8 cellular contexts compared by ENCODE assay signal in genomic region chr14:65462411-65462810, GRCh38. TPM values are rescaled to one million over a fixed set of nuclear protein-coding genes. Genes with fewer than 3 reads are reported as not detected.
DNase-seq lines count a peak whose midpoint lies in the region; ATAC-seq and TF ChIP-seq lines count a peak whose summit lies in the region.

No MANE protein-coding gene starts in this region.

- no TSS peak for BruUV-seq in PC-9 (replicated peaks; lab: Mats Ljungman, UMichigan)

- no peak overlapping the region for H3K4me2 ChIP-seq in PC-9

- H3F3A ChIP-seq in PC-9 (ENCODE audit: insufficient read depth, low read depth): peaks cover 40% of the 10 kb centered on the region

- 57 to 72% methylated on average over 3 of the region's 3 CpGs for WGBS in lower leg skin, 2 donors

- H3K4me3 Mint-ChIP-seq in activated CD4-positive, alpha-beta T cell treated with anti-CD3 and anti-CD28 coated beads, Interleukin-2, amount 10 ng/mL, durations not matched to agents 7 days and 5 days: no peak overlapping the region

- TF ChIP-seq POLR2A in lower leg skin (IDR thresholded peaks at IDR 0.05): no peak

- no peaks in the 10 kb centered on the region for H3K9me2 ChIP-seq in PC-9 (ENCODE audit: insufficient read depth)

- no peaks in the 10 kb centered on the region for H3K9me3 ChIP-seq in PC-9 (ENCODE audit: insufficient read depth, low read depth)

- peaks cover 61% of the 10 kb centered on the region for H3K36me3 Mint-ChIP-seq in activated CD4-positive, alpha-beta T cell treated with anti-CD3 and anti-CD28 coated beads, Interleukin-2, amount 10 ng/mL, durations not matched to agents 7 days and 5 days (ENCODE audit: low read depth)

- no peak overlapping the region for H3K27ac Mint-ChIP-seq in activated CD4-positive, alpha-beta T cell treated with anti-CD3 and anti-CD28 coated beads, Interleukin-2, amount 10 ng/mL, durations not matched to agents 7 days and 5 days

- no peak for TF ChIP-seq CTCF in PC-9 (conservative IDR thresholded peaks at IDR 0.05)
- no peak for TF ChIP-seq CTCF in lower leg skin (IDR thresholded peaks at IDR 0.05)

- H3K79me2 ChIP-seq in PC-9 (ENCODE audit: low read depth): peaks cover 87% of the 10 kb centered on the region

- intact Hi-C loops in PC-9 (cut with micrococcal nuclease; ENCODE audit: unreplicated experiment): no loop called here
- intact Hi-C loops in lower leg skin (cut with DNase I; ENCODE audit: low total_unique reads): no loop called here

- ATAC-seq in GM18868 (IDR thresholded peaks at IDR 0.05; ENCODE audit: unreplicated experiment) (peak; percentile 83), HG02623 (IDR thresholded peaks at IDR 0.05; ENCODE audit: unreplicated experiment) (peak; percentile 68)

- peak overlapping the region; percentile 20 for H3K27ac ChIP-seq in PC-9

- H3K27me3 ChIP-seq in PC-9 (ENCODE audit: insufficient read depth, low read depth): no peaks in the 10 kb centered on the region

- H3K27me3 Mint-ChIP-seq in activated CD4-positive, alpha-beta T cell treated with anti-CD3 and anti-CD28 coated beads, Interleukin-2, amount 10 ng/mL, durations not matched to agents 7 days and 5 days: no peaks in the 10 kb centered on the region

- no peaks in the 10 kb centered on the region for H3K4me1 ChIP-seq in PC-9 (replicated peaks; ENCODE audit: insufficient read depth)

- H3K4me3 ChIP-seq in PC-9: no peak overlapping the region
- no peak overlapping the region for H3K4me3 ChIP-seq in lower leg skin (ENCODE audit: low read depth, poor library complexity, severe bottlenecking)

- POLR2A ChIA-PET in PC-9 (lab: Charles Lee; ENCODE audit: unreplicated experiment): no interaction called here
- POLR2A ChIA-PET in activated CD4-positive, alpha-beta T cell treated with anti-CD3 and anti-CD28 coated beads, Interleukin-2, amount 10 ng/mL, durations not matched to agents 7 days and 5 days (lab: Charles Lee): no interaction called here

- H3K36me3 ChIP-seq in PC-9 (ENCODE audit: low read depth): peaks cover 31% of the 10 kb centered on the region

- peaks cover 10% of the 10 kb centered on the region for H4K20me1 ChIP-seq in PC-9 (ENCODE audit: insufficient read depth)

- no peaks in the 10 kb centered on the region for H3K9me3 Mint-ChIP-seq in activated CD4-positive, alpha-beta T cell treated with anti-CD3 and anti-CD28 coated beads, Interleukin-2, amount 10 ng/mL, durations not matched to agents 7 days and 5 days

- DNase-seq in PC-9 (no peak), myocyte (ENCODE audit: low read depth) (peak; percentile 33), cerebellum (ENCODE audit: low spot score) (no peak), lower leg skin (ENCODE audit: low spot score in 2 of 2) (no peak), NCI-H510A treated with DMSO at 0.1 percent for 48 hours (lab: John Stamatoyannopoulos, UW) (no peak)
- DNase-seq in activated CD4-positive, alpha-beta T cell treated with anti-CD3 and anti-CD28 coated beads, Interleukin-2, amount 10 ng/mL, durations not matched to agents 7 days and 5 days: no peak

- no peak overlapping the region for H2AFZ ChIP-seq in PC-9

- CTCF ChIA-PET in PC-9 (lab: Charles Lee): no interaction called here
- CTCF ChIA-PET in activated CD4-positive, alpha-beta T cell treated with anti-CD3 and anti-CD28 coated beads, Interleukin-2, amount 10 ng/mL, durations not matched to agents 7 days and 5 days (lab: Charles Lee): interaction anchor here (1.1 to 2.1 kb wide), 2 partner anchors 10 to 16 kb away, joined by 5 to 6 read pairs; no protein-coding TSS in a partner anchor

- peaks cover 31% of the 10 kb centered on the region for H3K4me1 Mint-ChIP-seq in activated CD4-positive, alpha-beta T cell treated with anti-CD3 and anti-CD28 coated beads, Interleukin-2, amount 10 ng/mL, durations not matched to agents 7 days and 5 days

RNA-seq across cellular contexts. Expression of gene FUT8, which starts 49.9 kb away (rescaled TPM):
- total RNA-seq in PC-9 (2021) (134 and 135 TPM in 2 replicates), myocyte (22.2 and 42.6 TPM in 2 replicates), cerebellum (79.7 TPM), lower leg skin (10 to 100 TPM; 17.9 to 28.0 (median 25.2) TPM)
- 9.1 TPM for polyA plus RNA-seq in myocyte (2012)
- 10 to 100 TPM; 70.9 to 79.2 TPM for total RNA-seq in activated CD4-positive, alpha-beta T cell treated with anti-CD3 and anti-CD28 coated beads, Interleukin-2, amount 10 ng/mL, durations not matched to agents 7 days and 5 days
